1 cellular context compared by ENCODE assay signal in the genomic region with DNA sequence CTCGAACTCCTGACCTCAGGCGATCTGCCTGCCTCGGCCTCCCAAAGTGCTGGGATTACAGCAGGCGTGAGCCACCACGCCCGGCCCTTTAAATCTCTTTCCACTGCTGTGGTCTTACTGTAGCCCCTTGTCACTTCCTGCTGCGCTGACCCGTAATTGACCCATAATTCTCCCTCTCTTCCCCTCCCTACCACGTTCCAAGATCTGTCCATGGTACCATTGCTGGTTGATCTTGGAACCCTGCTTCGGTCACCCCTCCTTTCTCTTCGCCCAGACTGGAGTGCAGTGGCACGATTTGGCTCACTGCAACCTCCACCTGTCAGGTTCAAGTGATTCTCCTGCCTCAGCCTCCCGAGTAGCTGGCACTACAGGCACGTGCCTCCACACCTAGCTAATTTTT.
TF ChIP-seq lines count a peak whose summit lies in the region.

No MANE protein-coding gene starts in this region.

TF ChIP-seq in K562, 482 proteins besides CTCF, POLR2A, EP300 and RAD21 (continued from another document):
- TF ChIP-seq CREM (IDR thresholded peaks at IDR 0.05; ENCODE audit: low read depth) (peak; percentile 70), NR2C2 (CRISPR knock-in tag; IDR thresholded peaks at IDR 0.05) (peak; percentile 56; the same call in 1 of the 2 replicates), NR2C2 (tag; IDR thresholded peaks at IDR 0.05) (no peak), TCF3 (CRISPR knock-in tag; IDR thresholded peaks at IDR 0.05) (peak; percentile 32; the same call in 1 of the 2 replicates), HNRNPK (IDR thresholded peaks at IDR 0.05; ENCODE audit: low read depth, low read length, poor library complexity, severe bottlenecking) (no peak), JUN (IDR thresholded peaks at IDR 0.05; ENCODE audit: borderline replicate concordance, low read depth, low read length) (no peak), JUN (CRISPR knock-in tag; IDR thresholded peaks at IDR 0.05; ENCODE audit: borderline replicate concordance) (no peak), ZNF217 (CRISPR knock-in tag; IDR thresholded peaks at IDR 0.05) (no peak), GTF2F1 (IDR thresholded peaks at IDR 0.05; ENCODE audit: low read depth, low read length) (no peak), FOXA1 (IDR thresholded peaks at IDR 0.05; ENCODE audit: borderline replicate concordance) (no peak), ZNF79 (CRISPR knock-in tag; IDR thresholded peaks at IDR 0.05; ENCODE audit: low read depth) (no peak), PPARD (CRISPR knock-in tag; IDR thresholded peaks at IDR 0.05) (no peak), ZNF184 (CRISPR knock-in tag; IDR thresholded peaks at IDR 0.05) (no peak), MED1 (CRISPR knock-in tag; IDR thresholded peaks at IDR 0.05; ENCODE audit: borderline replicate concordance) (0 out of 2 replicates have a peak, but pooled peaks have one; percentile 65), RBM14 (IDR thresholded peaks at IDR 0.05; ENCODE audit: borderline replicate concordance, insufficient read depth, low read depth, low read length) (no peak), GABPB1 (CRISPR knock-in tag; IDR thresholded peaks at IDR 0.05) (0 out of 2 replicates have a peak, but pooled peaks have one; percentile 42), TBP (optimal IDR thresholded peaks at IDR 0.05; ENCODE audit: low read depth, low read length) (peak; percentile 23), HMG20B (CRISPR knock-in tag; IDR thresholded peaks at IDR 0.05) (no peak), EZH2 (IDR thresholded peaks at IDR 0.05; ENCODE audit: borderline replicate concordance, low read depth, low read length) (no peak), U2AF1 (optimal IDR thresholded peaks at IDR 0.05; ENCODE audit: low read depth, low read length) (no peak), STAT5A (IDR thresholded peaks at IDR 0.05; ENCODE audit: borderline replicate concordance, low read length) (no peak), RB1 (IDR thresholded peaks at IDR 0.05; ENCODE audit: low read depth) (no peak), ERF (CRISPR knock-in tag; IDR thresholded peaks at IDR 0.05) (no peak)
- TF ChIP-seq, protein P1, sequence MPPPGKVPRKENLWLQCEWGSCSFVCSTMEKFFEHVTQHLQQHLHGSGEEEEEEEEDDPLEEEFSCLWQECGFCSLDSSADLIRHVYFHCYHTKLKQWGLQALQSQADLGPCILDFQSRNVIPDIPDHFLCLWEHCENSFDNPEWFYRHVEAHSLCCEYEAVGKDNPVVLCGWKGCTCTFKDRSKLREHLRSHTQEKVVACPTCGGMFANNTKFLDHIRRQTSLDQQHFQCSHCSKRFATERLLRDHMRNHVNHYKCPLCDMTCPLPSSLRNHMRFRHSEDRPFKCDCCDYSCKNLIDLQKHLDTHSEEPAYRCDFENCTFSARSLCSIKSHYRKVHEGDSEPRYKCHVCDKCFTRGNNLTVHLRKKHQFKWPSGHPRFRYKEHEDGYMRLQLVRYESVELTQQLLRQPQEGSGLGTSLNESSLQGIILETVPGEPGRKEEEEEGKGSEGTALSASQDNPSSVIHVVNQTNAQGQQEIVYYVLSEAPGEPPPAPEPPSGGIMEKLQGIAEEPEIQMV (tag; conservative IDR thresholded peaks at IDR 0.05; ENCODE audit: low read depth): no peak
- TF ChIP-seq, protein P2, sequence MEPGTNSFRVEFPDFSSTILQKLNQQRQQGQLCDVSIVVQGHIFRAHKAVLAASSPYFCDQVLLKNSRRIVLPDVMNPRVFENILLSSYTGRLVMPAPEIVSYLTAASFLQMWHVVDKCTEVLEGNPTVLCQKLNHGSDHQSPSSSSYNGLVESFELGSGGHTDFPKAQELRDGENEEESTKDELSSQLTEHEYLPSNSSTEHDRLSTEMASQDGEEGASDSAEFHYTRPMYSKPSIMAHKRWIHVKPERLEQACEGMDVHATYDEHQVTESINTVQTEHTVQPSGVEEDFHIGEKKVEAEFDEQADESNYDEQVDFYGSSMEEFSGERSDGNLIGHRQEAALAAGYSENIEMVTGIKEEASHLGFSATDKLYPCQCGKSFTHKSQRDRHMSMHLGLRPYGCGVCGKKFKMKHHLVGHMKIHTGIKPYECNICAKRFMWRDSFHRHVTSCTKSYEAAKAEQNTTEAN (CRISPR knock-in tag; IDR thresholded peaks at IDR 0.05): no peak
- TF ChIP-seq, protein P3, sequence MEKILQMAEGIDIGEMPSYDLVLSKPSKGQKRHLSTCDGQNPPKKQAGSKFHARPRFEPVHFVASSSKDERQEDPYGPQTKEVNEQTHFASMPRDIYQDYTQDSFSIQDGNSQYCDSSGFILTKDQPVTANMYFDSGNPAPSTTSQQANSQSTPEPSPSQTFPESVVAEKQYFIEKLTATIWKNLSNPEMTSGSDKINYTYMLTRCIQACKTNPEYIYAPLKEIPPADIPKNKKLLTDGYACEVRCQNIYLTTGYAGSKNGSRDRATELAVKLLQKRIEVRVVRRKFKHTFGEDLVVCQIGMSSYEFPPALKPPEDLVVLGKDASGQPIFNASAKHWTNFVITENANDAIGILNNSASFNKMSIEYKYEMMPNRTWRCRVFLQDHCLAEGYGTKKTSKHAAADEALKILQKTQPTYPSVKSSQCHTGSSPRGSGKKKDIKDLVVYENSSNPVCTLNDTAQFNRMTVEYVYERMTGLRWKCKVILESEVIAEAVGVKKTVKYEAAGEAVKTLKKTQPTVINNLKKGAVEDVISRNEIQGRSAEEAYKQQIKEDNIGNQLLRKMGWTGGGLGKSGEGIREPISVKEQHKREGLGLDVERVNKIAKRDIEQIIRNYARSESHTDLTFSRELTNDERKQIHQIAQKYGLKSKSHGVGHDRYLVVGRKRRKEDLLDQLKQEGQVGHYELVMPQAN (IDR thresholded peaks at IDR 0.05; ENCODE audit: borderline replicate concordance): peak; percentile 33; the same call in 1 of the 2 replicates
- TF ChIP-seq, protein P4, sequence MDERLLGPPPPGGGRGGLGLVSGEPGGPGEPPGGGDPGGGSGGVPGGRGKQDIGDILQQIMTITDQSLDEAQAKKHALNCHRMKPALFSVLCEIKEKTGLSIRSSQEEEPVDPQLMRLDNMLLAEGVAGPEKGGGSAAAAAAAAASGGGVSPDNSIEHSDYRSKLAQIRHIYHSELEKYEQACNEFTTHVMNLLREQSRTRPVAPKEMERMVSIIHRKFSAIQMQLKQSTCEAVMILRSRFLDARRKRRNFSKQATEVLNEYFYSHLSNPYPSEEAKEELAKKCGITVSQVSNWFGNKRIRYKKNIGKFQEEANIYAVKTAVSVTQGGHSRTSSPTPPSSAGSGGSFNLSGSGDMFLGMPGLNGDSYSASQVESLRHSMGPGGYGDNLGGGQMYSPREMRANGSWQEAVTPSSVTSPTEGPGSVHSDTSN (CRISPR knock-in tag; IDR thresholded peaks at IDR 0.05; ENCODE audit: low read depth): no peak
- TF ChIP-seq, protein P4 (tag; conservative IDR thresholded peaks at IDR 0.05; ENCODE audit: low read depth): no peak
TF ChIP-seq in K562: peak in this region for 24.
